ENCODE assay signal across 16 cellular contexts in genomic region chr9:129398901-129399300, GRCh38.
"Had no signal": no experiment of that assay in that cellular context is flagged by ENCODE, and none has a peak within 500 bp of the region (broad histone marks: within the 10 kb centered on the region; RNA-seq: fewer than 3 reads in every experiment).

No MANE protein-coding gene starts in this region.

- FAIRE-seq: keratinocyte had no signal

- H3K27me3 ChIP-seq: tibial artery had no signal

- H3K9me3 Mint-ChIP-seq: activated CD4-positive, alpha-beta memory T cell treated with anti-CD3 and anti-CD28 coated beads, Interleukin-2, amount 10 ng/mL, durations not matched to agents 7 days and 5 days; activated naive CD4-positive, alpha-beta T cell treated with anti-CD3 and anti-CD28 coated beads, Interleukin-2, amount 50 U/mL, for 72 hours; activated T-cell treated with anti-CD3 and anti-CD28 coated beads, Interleukin-2, amount 50 U/mL, for 4 hours; natural killer cell treated with Interleukin-12 subunit alpha and Interleukin-12 subunit beta and Interleukin-15 and Interleukin-18, amount 100 ng/mL, for 72 hours; stimulated activated naive B cell treated with anti-CD40 and anti-IgM and Interleukin-4, amounts not matched to agents 10 μg/mL and 1 μg/mL and 100 μg/mL, for 72 hours; WTC11 had no signal

- H3K4me1 ChIP-seq: gastrocnemius medialis had no signal

- H3K9me3 ChIP-seq: gastrocnemius medialis, tibial artery had no signal

- H3K36me3 ChIP-seq: brain microvascular endothelial cell, gastrocnemius medialis, tibial artery had no signal

- DNase-seq: activated CD4-positive, alpha-beta memory T cell treated with anti-CD3 and anti-CD28 coated beads, Interleukin-2, amount 10 ng/mL, durations not matched to agents 7 days and 5 days; activated CD4-positive, alpha-beta T cell treated with anti-CD3 and anti-CD28 coated beads for 4 hours; activated effector memory CD4-positive, alpha-beta T cell treated with anti-CD3 and anti-CD28 coated beads, Interleukin-2, amount 50 U/mL, for 16 hours; activated T-cell treated with anti-CD3 and anti-CD28 coated beads, Interleukin-2, amount 50 U/mL, for 4 hours; amygdala; brain microvascular endothelial cell; erythroblast; stimulated activated CD4-positive, alpha-beta T cell treated with anti-CD3 and anti-CD28 coated beads, Interleukin-4, amount 100 ng/mL, for 1 hour; stimulated activated naive B cell treated with anti-CD40 and anti-IgM and Interleukin-4, amounts not matched to agents 10 μg/mL and 1 μg/mL and 100 μg/mL, for 72 hours; T-helper 2 cell had no signal

- H3K36me3 Mint-ChIP-seq: activated naive CD4-positive, alpha-beta T cell treated with anti-CD3 and anti-CD28 coated beads, Interleukin-2, amount 50 U/mL, for 72 hours; natural killer cell treated with Interleukin-12 subunit alpha and Interleukin-12 subunit beta and Interleukin-15 and Interleukin-18, amount 100 ng/mL, for 72 hours; stimulated activated naive B cell treated with anti-CD40 and anti-IgM and Interleukin-4, amounts not matched to agents 10 μg/mL and 1 μg/mL and 100 μg/mL, for 72 hours; WTC11 had no signal

- H3K4me1 Mint-ChIP-seq: activated CD4-positive, alpha-beta memory T cell treated with anti-CD3 and anti-CD28 coated beads, Interleukin-2, amount 10 ng/mL, durations not matched to agents 7 days and 5 days had no signal

- H3K4me3 ChIP-seq: gastrocnemius medialis, tibial artery had no signal

- H3K4me3 Mint-ChIP-seq: activated CD4-positive, alpha-beta memory T cell treated with anti-CD3 and anti-CD28 coated beads, Interleukin-2, amount 10 ng/mL, durations not matched to agents 7 days and 5 days; activated T-cell treated with anti-CD3 and anti-CD28 coated beads, Interleukin-2, amount 50 U/mL, for 4 hours; natural killer cell treated with Interleukin-12 subunit alpha and Interleukin-12 subunit beta and Interleukin-15 and Interleukin-18, amount 100 ng/mL, for 72 hours; stimulated activated naive B cell treated with anti-CD40 and anti-IgM and Interleukin-4, amounts not matched to agents 10 μg/mL and 1 μg/mL and 100 μg/mL, for 72 hours; WTC11 had no signal

- H3K27ac Mint-ChIP-seq: activated CD4-positive, alpha-beta memory T cell treated with anti-CD3 and anti-CD28 coated beads, Interleukin-2, amount 10 ng/mL, durations not matched to agents 7 days and 5 days; activated naive CD4-positive, alpha-beta T cell treated with anti-CD3 and anti-CD28 coated beads, Interleukin-2, amount 50 U/mL, for 72 hours; natural killer cell treated with Interleukin-12 subunit alpha and Interleukin-12 subunit beta and Interleukin-15 and Interleukin-18, amount 100 ng/mL, for 72 hours; stimulated activated naive B cell treated with anti-CD40 and anti-IgM and Interleukin-4, amounts not matched to agents 10 μg/mL and 1 μg/mL and 100 μg/mL, for 72 hours; WTC11 had no signal

- H3K27ac ChIP-seq: brain microvascular endothelial cell, gastrocnemius medialis, tibial artery had no signal

- ATAC-seq: activated naive CD4-positive, alpha-beta T cell treated with anti-CD3 and anti-CD28 coated beads, Interleukin-2, amount 50 U/mL, for 72 hours; activated T-cell treated with anti-CD3 and anti-CD28 coated beads, Interleukin-2, amount 50 U/mL, for 4 hours; gastrocnemius medialis; natural killer cell treated with Interleukin-12 subunit alpha and Interleukin-12 subunit beta and Interleukin-15 and Interleukin-18, amount 100 ng/mL, for 72 hours; WTC11 had no signal
